In genomic region chr6:21873562-21873961, GRCh38 we compare ENCODE assay signal across 16 cellular contexts.
DNase-seq lines count a peak whose midpoint lies in the region; ATAC-seq and TF ChIP-seq lines count a peak whose summit lies in the region.
"Had no signal": no experiment of that assay in that cellular context is flagged by ENCODE, and none has a peak within 500 bp of the region (broad histone marks: within the 10 kb centered on the region; RNA-seq: fewer than 3 reads in every experiment).

No MANE protein-coding gene starts in this region.

- CTCF ChIA-PET in MCF 10A (lab: Yijun Ruan, JAX), result interaction anchor here (0.6 to 2.6 kb wide), 3 partner anchors 25 to 275 kb away, joined by 3 to 8 read pairs (median 3); no protein-coding TSS in a partner anchor

- POLR2A ChIA-PET in MCF 10A (lab: Yijun Ruan, JAX), result interaction anchor here (0.6 to 3.2 kb wide), 6 partner anchors 12 to 280 kb away, joined by 3 to 17 read pairs (median 4); partner anchors contain the start of gene SOX4

- intact Hi-C loops in MCF 10A (cut with micrococcal nuclease), result no loop called here
- intact Hi-C loops in breast epithelium (cut with DNase I; ENCODE audit: low total_unique reads), result no loop called here
- intact Hi-C loops in left ventricle myocardium superior (cut with micrococcal nuclease), result no loop called here
- intact Hi-C loops in natural killer cell (cut with micrococcal nuclease), result no loop called here

- DNase-seq in MCF 10A (ENCODE audit: unreplicated experiment) (peak; percentile 97), breast epithelium (ENCODE audit: low spot score in 2 of 2) (no peak), astrocyte of the spinal cord (ENCODE audit: low read depth, low spot score) (peak; percentile 85), left ventricle myocardium superior (no peak), GDM1 (lab: John Stamatoyannopoulos, UW) (no peak), natural killer cell (no peak), mesenteric fat pad (ENCODE audit: low spot score) (no peak)
- DNase-seq: head of caudate nucleus, lower lobe of right lung, NCI-H1105, NCI-H524 treated with DMSO at 0.1 percent for 48 hours, substantia nigra had no signal

- H3K4me1 ChIP-seq in breast epithelium, result peaks cover 0 to 8% of the 10 kb centered on the region in 2 donors
- H3K4me1 ChIP-seq: lower lobe of right lung, parathyroid adenoma had no signal

- ATAC-seq in left ventricle myocardium superior (peak; percentile 86), natural killer cell (no peak), GM21360 (IDR thresholded peaks at IDR 0.05; ENCODE audit: unreplicated experiment) (no peak)
- ATAC-seq: lower lobe of right lung had no signal

- H3K4me1 Mint-ChIP-seq in MCF 10A (ENCODE audit: insufficient read depth, unreplicated experiment) (peaks cover 23% of the 10 kb centered on the region), natural killer cell (no peaks in the 10 kb centered on the region)

- no peak overlapping the region for H3K27ac Mint-ChIP-seq in MCF 10A (ENCODE audit: low read depth, unreplicated experiment)
- H3K27ac Mint-ChIP-seq in natural killer cell, result no peak overlapping the region
- H3K27ac Mint-ChIP-seq: activated T-helper 2 cell treated with anti-CD3 and anti-CD28 coated beads, Interferon-gamma antibody, Interleukin-2, Interleukin-4, amounts not matched to agents 10 μg/mL and 5 μg/mL and 100 μg/mL, durations not matched to agents 14 hours and 24 hours and 36 hours; dendritic cell treated with granulocyte-macrophage colony-stimulating factor and Interleukin-4, amounts not matched to agents 40 ng/mL and 50 ng/mL, for 4 days had no signal

- H3K4me3 Mint-ChIP-seq in MCF 10A (ENCODE audit: unreplicated experiment) (peak overlapping the region; percentile 5), natural killer cell (no peak overlapping the region)
- H3K4me3 Mint-ChIP-seq: dendritic cell treated with granulocyte-macrophage colony-stimulating factor and Interleukin-4, amounts not matched to agents 40 ng/mL and 50 ng/mL, for 4 days had no signal

- no peaks in the 10 kb centered on the region for H3K27me3 ChIP-seq in breast epithelium

- H3K4me3 ChIP-seq in breast epithelium (no peak overlapping the region), astrocyte of the spinal cord (ENCODE audit: low read depth, low read length) (no peak overlapping the region)
- H3K4me3 ChIP-seq: lower lobe of right lung had no signal

- no peaks in the 10 kb centered on the region for H3K36me3 ChIP-seq in breast epithelium
- H3K36me3 ChIP-seq: lower lobe of right lung had no signal

- no peak overlapping the region for H3K27ac ChIP-seq in breast epithelium
- H3K27ac ChIP-seq: lower lobe of right lung, parathyroid adenoma had no signal

- no TSS peak for BruUV-seq in MCF 10A (replicated peaks; lab: Mats Ljungman, UMichigan)

- in situ Hi-C loops in astrocyte of the spinal cord (cut with HindIII; ENCODE audit: low sequenced_read_pairs), result no loop called here

- H3K27me3 Mint-ChIP-seq in MCF 10A (ENCODE audit: insufficient read depth, unreplicated experiment), result no peaks in the 10 kb centered on the region
- no peaks in the 10 kb centered on the region for H3K27me3 Mint-ChIP-seq in natural killer cell (ENCODE audit: low read depth in 2 of 2)
- H3K27me3 Mint-ChIP-seq: dendritic cell treated with granulocyte-macrophage colony-stimulating factor and Interleukin-4, amounts not matched to agents 40 ng/mL and 50 ng/mL, for 4 days had no signal

- TF ChIP-seq CTCF in MCF 10A (IDR thresholded peaks at IDR 0.05; ENCODE audit: unreplicated experiment), result no peak
- TF ChIP-seq CTCF in breast epithelium (IDR thresholded peaks at IDR 0.05), result no peak
- TF ChIP-seq CTCF in astrocyte of the spinal cord (IDR thresholded peaks at IDR 0.05; ENCODE audit: low read depth, low read length), result no peak
- no peak for TF ChIP-seq CTCF in natural killer cell (IDR thresholded peaks at IDR 0.05)

- H3K9me3 Mint-ChIP-seq in MCF 10A (ENCODE audit: unreplicated experiment) (peaks cover 19% of the 10 kb centered on the region), natural killer cell (peaks cover 0 to 2% of the 10 kb centered on the region in 2 donors)

- H3K36me3 Mint-ChIP-seq in MCF 10A (ENCODE audit: insufficient read depth, unreplicated experiment), result no peaks in the 10 kb centered on the region
- no peaks in the 10 kb centered on the region for H3K36me3 Mint-ChIP-seq in natural killer cell

- no peak for TF ChIP-seq POLR2A in breast epithelium (IDR thresholded peaks at IDR 0.05)

- no peaks in the 10 kb centered on the region for H3K9me3 ChIP-seq in breast epithelium
- H3K9me3 ChIP-seq: lower lobe of right lung had no signal

Comparison
In these comparisons a context has a peak if more than half of its experiments do, and no peak if none do; other contexts are left out.
1. DNase-seq: peak in MCF 10A (single experiment) and astrocyte of the spinal cord (single experiment); none in breast epithelium (0 of 2), left ventricle myocardium superior (single experiment), GDM1 (single experiment), natural killer cell (single experiment) and mesenteric fat pad (single experiment).